34 cellular contexts compared by ENCODE assay signal in genomic region chr16:86884256-86884655, GRCh38.
DNase-seq lines count a peak whose midpoint lies in the region; ATAC-seq, FAIRE-seq and TF ChIP-seq lines count a peak whose summit lies in the region.
"Had no signal": no experiment of that assay in that cellular context is flagged by ENCODE, and none has a peak within 500 bp of the region (broad histone marks: within the 10 kb centered on the region; RNA-seq: fewer than 3 reads in every experiment).

No MANE protein-coding gene starts in this region.

- H3K79me1 ChIP-seq in mesenchymal stem cell (replicated peaks; ENCODE audit: low read length, poor library complexity, severe bottlenecking) = no peaks in the 10 kb centered on the region

- H3K4me2 ChIP-seq in A549 (no peak overlapping the region), mesenchymal stem cell (ENCODE audit: low read length, poor library complexity, severe bottlenecking) (peak overlapping the region; percentile 12)

- POLR2A ChIA-PET in A549 (lab: Yijun Ruan, JAX) (no interaction called here), WTC11 (lab: Charles Lee) (no interaction called here)
- POLR2A ChIA-PET in activated CD4-positive, alpha-beta memory T cell treated with anti-CD3 and anti-CD28 coated beads for 36 hours (lab: Charles Lee) = no interaction called here

- H3K27ac ChIP-seq in A549 (peak overlapping the region; percentile 14 to 36; a peak in 2 of 6 replicates), mesenchymal stem cell (ENCODE audit: low read length, poor library complexity, severe bottlenecking) (no peak overlapping the region)
- H3K27ac ChIP-seq: foreskin keratinocyte, VCaP had no signal

- CTCF ChIA-PET in A549 (lab: Yijun Ruan, JAX) (interaction anchor here (0.7 to 1.3 kb wide), 3 partner anchors 8 to 179 kb away, joined by 3 to 4 read pairs (median 4); no protein-coding TSS in a partner anchor), WTC11 (lab: Charles Lee) (interaction anchor here (0.6 to 2.2 kb wide), 4 partner anchors 10 to 169 kb away, joined by 3 to 15 read pairs (median 4); no protein-coding TSS in a partner anchor)
- CTCF ChIA-PET in activated CD4-positive, alpha-beta memory T cell treated with anti-CD3 and anti-CD28 coated beads for 36 hours (lab: Charles Lee) = no interaction called here

- H2BK15ac ChIP-seq in mesenchymal stem cell (ENCODE audit: low read depth, poor library complexity, severe bottlenecking) = no peak overlapping the region

- no peak for TF ChIP-seq EP300 in A549 (IDR thresholded peaks at IDR 0.05)

- 60% methylated on average over 5 of the region's 6 CpGs for WGBS in A549 (ENCODE audit: missing lambda C conversion rate)
- 58% methylated on average over 5 of the region's 6 CpGs for WGBS in mesenchymal stem cell

- H3K27ac Mint-ChIP-seq in WTC11 = no peak overlapping the region
- no peak overlapping the region for H3K27ac Mint-ChIP-seq in natural killer cell
- no peak overlapping the region for H3K27ac Mint-ChIP-seq in activated CD4-positive, alpha-beta memory T cell treated with anti-CD3 and anti-CD28 coated beads for 36 hours
- H3K27ac Mint-ChIP-seq: activated naive CD8-positive, alpha-beta T cell treated with anti-CD3 and anti-CD28 coated beads, Interleukin-2, amount 10 ng/mL, durations not matched to agents 7 days and 5 days; CD8-positive, alpha-beta T cell; endodermal cell; naive thymus-derived CD4-positive, alpha-beta T cell; T-helper 2 cell treated with Interferon-gamma antibody and Interleukin-4, amounts not matched to agents 5 μg/mL and 100 μg/mL, for 36 hours had no signal

- H4K91ac ChIP-seq in mesenchymal stem cell (ENCODE audit: low read length) = no peak overlapping the region

- no peak overlapping the region for H3K4ac ChIP-seq in mesenchymal stem cell (ENCODE audit: low read depth in 1 of 2, low read length in 2 of 2)

- no peak overlapping the region for H3K4me3 Mint-ChIP-seq in WTC11
- H3K4me3 Mint-ChIP-seq in natural killer cell = no peak overlapping the region
- H3K4me3 Mint-ChIP-seq in activated CD4-positive, alpha-beta memory T cell treated with anti-CD3 and anti-CD28 coated beads for 36 hours = no peak overlapping the region
- H3K4me3 Mint-ChIP-seq: activated naive CD8-positive, alpha-beta T cell treated with anti-CD3 and anti-CD28 coated beads, Interleukin-2, amount 10 ng/mL, durations not matched to agents 7 days and 5 days; CD8-positive, alpha-beta T cell; central memory CD8-positive, alpha-beta T cell; endodermal cell; naive thymus-derived CD4-positive, alpha-beta T cell; T-helper 2 cell treated with Interferon-gamma antibody and Interleukin-4, amounts not matched to agents 5 μg/mL and 100 μg/mL, for 36 hours had no signal

- H3K4me1 Mint-ChIP-seq in WTC11 = peaks cover 14% of the 10 kb centered on the region
- no peaks in the 10 kb centered on the region for H3K4me1 Mint-ChIP-seq in natural killer cell
- H3K4me1 Mint-ChIP-seq in activated CD4-positive, alpha-beta memory T cell treated with anti-CD3 and anti-CD28 coated beads for 36 hours (ENCODE audit: low read depth) = no peaks in the 10 kb centered on the region
- H3K4me1 Mint-ChIP-seq: activated naive CD8-positive, alpha-beta T cell treated with anti-CD3 and anti-CD28 coated beads, Interleukin-2, amount 10 ng/mL, durations not matched to agents 7 days and 5 days; central memory CD8-positive, alpha-beta T cell had no signal

- FAIRE-seq in A549 (lab: Jason Lieb, UNC) = no peak
- FAIRE-seq: A204.1, kidney, small intestine, urothelium cell line had no signal

- no peak for TF ChIP-seq RAD21 in A549 (conservative IDR thresholded peaks at IDR 0.05 in 1 of 2, IDR thresholded peaks at IDR 0.05 in 1 of 2)

- H3K36me3 Mint-ChIP-seq in WTC11 = no peaks in the 10 kb centered on the region
- no peaks in the 10 kb centered on the region for H3K36me3 Mint-ChIP-seq in natural killer cell
- H3K36me3 Mint-ChIP-seq in activated CD4-positive, alpha-beta memory T cell treated with anti-CD3 and anti-CD28 coated beads for 36 hours = no peaks in the 10 kb centered on the region
- H3K36me3 Mint-ChIP-seq: activated naive CD8-positive, alpha-beta T cell treated with anti-CD3 and anti-CD28 coated beads, Interleukin-2, amount 10 ng/mL, durations not matched to agents 7 days and 5 days; CD8-positive, alpha-beta T cell; naive thymus-derived CD4-positive, alpha-beta T cell had no signal

- no peak overlapping the region for H2BK5ac ChIP-seq in mesenchymal stem cell (ENCODE audit: low read depth, low read length, poor library complexity, severe bottlenecking)

- H3K23ac ChIP-seq in mesenchymal stem cell (ENCODE audit: low read length in 2 of 2) = no peak overlapping the region

- no peak for TF ChIP-seq POLR2A in A549 (IDR thresholded peaks at IDR 0.05; ENCODE audit: low read length)

- no peak overlapping the region for H3K18ac ChIP-seq in mesenchymal stem cell (ENCODE audit: low read depth in 1 of 2, low read length in 2 of 2)

- no peak overlapping the region for H3K14ac ChIP-seq in mesenchymal stem cell (ENCODE audit: low read length in 2 of 2)

- TF ChIP-seq CTCF in A549 (IDR thresholded peaks at IDR 0.05) (no peak), WTC11 (IDR thresholded peaks at IDR 0.05) (no peak), natural killer cell (IDR thresholded peaks at IDR 0.05) (no peak)

- no peaks in the 10 kb centered on the region for H3K27me3 ChIP-seq in H7 (ENCODE audit: control insufficient read depth, insufficient read depth, low read length)
- H3K27me3 ChIP-seq in mesenchymal stem cell (ENCODE audit: control insufficient read depth in 1 of 2, insufficient read depth in 1 of 2, low read length in 2 of 2) = peaks cover 0 to 66% of the 10 kb centered on the region in 2 experiments
- H3K27me3 ChIP-seq: foreskin keratinocyte had no signal

- H3K36me3 ChIP-seq in H7 (replicated peaks; ENCODE audit: control insufficient read depth, insufficient read depth, low read length) = no peaks in the 10 kb centered on the region
- no peaks in the 10 kb centered on the region for H3K36me3 ChIP-seq in mesenchymal stem cell (ENCODE audit: control insufficient read depth in 1 of 2, insufficient read depth in 2 of 2, low read depth in 1 of 2, low read length in 2 of 2)
- H3K36me3 ChIP-seq: BE2C had no signal

- peaks cover 58% of the 10 kb centered on the region for H3K4me1 ChIP-seq in A549
- H3K4me1 ChIP-seq in mesenchymal stem cell (ENCODE audit: control insufficient read depth, insufficient read depth, low read depth, low read length) = peaks cover 26% of the 10 kb centered on the region
- H3K4me1 ChIP-seq: BE2C, foreskin keratinocyte had no signal

- H3K4me3 ChIP-seq in A549 (no peak overlapping the region), H7 (ENCODE audit: insufficient read depth, low read depth, low read length) (no peak overlapping the region), mesenchymal stem cell (ENCODE audit: insufficient read depth in 1 of 2, low read depth in 1 of 2, low read length in 2 of 2) (no peak overlapping the region)

- H4K8ac ChIP-seq in mesenchymal stem cell (ENCODE audit: low read length) = no peak overlapping the region

- H2BK12ac ChIP-seq in mesenchymal stem cell (ENCODE audit: low read length in 2 of 2) = no peak overlapping the region

- H2BK120ac ChIP-seq in mesenchymal stem cell (ENCODE audit: low read depth, low read length) = no peak overlapping the region

- DNase-seq in A549 (ENCODE audit: low read depth in 1 of 2, low spot score in 1 of 2) (no peak), H7 (peak; percentile 64), WTC11 (ENCODE audit: low spot score) (no peak), mesenchymal stem cell (no peak), natural killer cell (no peak)
- DNase-seq in activated effector memory CD4-positive, alpha-beta T cell treated with Interleukin-2 at 50 U/mL for 16 hours = no peak
- DNase-seq in activated CD4-positive, alpha-beta memory T cell treated with anti-CD3 and anti-CD28 coated beads for 36 hours = no peak
- DNase-seq: activated CD4-positive, alpha-beta T cell treated with anti-CD3 and anti-CD28 coated beads for 4 hours; activated gamma-delta T cell treated with Interleukin-2 at 50 U/mL for 16 hours; activated naive CD8-positive, alpha-beta T cell treated with anti-CD3 and anti-CD28 coated beads, Interleukin-2, amount 10 ng/mL, durations not matched to agents 7 days and 5 days; BE2C; CD8-positive, alpha-beta T cell; dermis blood vessel endothelial cell; DMS 273 treated with DMSO at 0.1 percent for 48 hours; endodermal cell; foreskin keratinocyte; GDM1; kidney; midbrain; naive thymus-derived CD4-positive, alpha-beta T cell; NCI-H146; NCI-H446 treated with DMSO at 0.1 percent for 48 hours; NCI-H774; SHP77 treated with DMSO at 0.1 percent for 48 hours; small intestine; stimulated activated naive CD4-positive, alpha-beta T cell had no signal

- H3K9me3 Mint-ChIP-seq in WTC11 (peaks cover 5% of the 10 kb centered on the region), natural killer cell (peaks cover 0 to 4% of the 10 kb centered on the region in 2 donors)
- no peaks in the 10 kb centered on the region for H3K9me3 Mint-ChIP-seq in activated CD4-positive, alpha-beta memory T cell treated with anti-CD3 and anti-CD28 coated beads for 36 hours
- H3K9me3 Mint-ChIP-seq: CD8-positive, alpha-beta T cell; endodermal cell had no signal

- intact Hi-C loops in natural killer cell (cut with micrococcal nuclease) = no loop called here
- intact Hi-C loops in activated CD4-positive, alpha-beta memory T cell treated with anti-CD3 and anti-CD28 coated beads for 36 hours (cut with micrococcal nuclease) = no loop called here

- no peak overlapping the region for H2AK5ac ChIP-seq in mesenchymal stem cell (ENCODE audit: low read length, severe bottlenecking)

- H3K9me3 ChIP-seq in A549 (no peaks in the 10 kb centered on the region), mesenchymal stem cell (ENCODE audit: control insufficient read depth, low read length) (no peaks in the 10 kb centered on the region)
- H3K9me3 ChIP-seq: BE2C had no signal

- H3K27me3 Mint-ChIP-seq in WTC11 (ENCODE audit: low read depth) (no peaks in the 10 kb centered on the region), natural killer cell (ENCODE audit: low read depth in 2 of 2) (peaks cover 15 to 29% of the 10 kb centered on the region in 2 donors)
- H3K27me3 Mint-ChIP-seq in activated CD4-positive, alpha-beta memory T cell treated with anti-CD3 and anti-CD28 coated beads for 36 hours = peaks cover 27% of the 10 kb centered on the region

- no peak overlapping the region for H2AFZ ChIP-seq in mesenchymal stem cell (ENCODE audit: low read depth, low read length)

- ATAC-seq in A549 = no peak
- ATAC-seq in WTC11 = peak; percentile 28
- no peak for ATAC-seq in natural killer cell
- ATAC-seq in HG02870 (IDR thresholded peaks at IDR 0.05; ENCODE audit: unreplicated experiment) = no peak
- ATAC-seq: CD8-positive, alpha-beta T cell; esophagus mucosa; foreskin keratinocyte; naive thymus-derived CD4-positive, alpha-beta T cell; Panc1 had no signal

- H3K9ac ChIP-seq in mesenchymal stem cell (ENCODE audit: low read length) = no peak overlapping the region

TF ChIP-seq in WTC11, 78 proteins besides CTCF, POLR2A, EP300 and RAD21 (continues in another document):
- TF ChIP-seq NFE2L1 (CRISPR knock-in tag; IDR thresholded peaks at IDR 0.05) (no peak), ZNF396 (CRISPR knock-in tag; IDR thresholded peaks at IDR 0.05; ENCODE audit: borderline replicate concordance) (no peak)
